30 cellular contexts compared by ENCODE assay signal in genomic region chr3:10408680-10409079, GRCh38.
DNase-seq lines count a peak whose midpoint lies in the region; ATAC-seq and TF ChIP-seq lines count a peak whose summit lies in the region.
"Had no signal": no experiment of that assay in that cellular context is flagged by ENCODE, and none has a peak within 500 bp of the region (broad histone marks: within the 10 kb centered on the region; RNA-seq: fewer than 3 reads in every experiment).

No MANE protein-coding gene starts in this region.

- ATAC-seq in HG03354 (IDR thresholded peaks at IDR 0.05; ENCODE audit: poor library complexity, severe bottlenecking, unreplicated experiment) (no peak), left colon (no peak), GM18520 (IDR thresholded peaks at IDR 0.05; ENCODE audit: unreplicated experiment) (no peak)
- ATAC-seq: activated CD8-positive, alpha-beta memory T cell treated with anti-CD3 and anti-CD28 coated beads, Interleukin-2, amount 10 ng/mL, durations not matched to agents 7 days and 5 days; foreskin keratinocyte; GM23338; heart left ventricle; mucosa of descending colon; right cardiac atrium; stimulated activated naive CD8-positive, alpha-beta T cell treated with anti-CD3 and anti-CD28 coated beads, Interleukin-15, amount 100 ng/mL, for 72 hours; T-cell had no signal

- no peak overlapping the region for H3K4me3 Mint-ChIP-seq in HFFc6
- H3K4me3 Mint-ChIP-seq: activated CD8-positive, alpha-beta memory T cell treated with anti-CD3 and anti-CD28 coated beads, Interleukin-2, amount 10 ng/mL, durations not matched to agents 7 days and 5 days; CD4-positive, CD25-positive, alpha-beta regulatory T cell; GM23338; nephron progenitor cell; stimulated activated naive CD8-positive, alpha-beta T cell treated with anti-CD3 and anti-CD28 coated beads, Interleukin-15, amount 100 ng/mL, for 72 hours; T-cell had no signal

- no peaks in the 10 kb centered on the region for H3K36me3 Mint-ChIP-seq in HFFc6 (ENCODE audit: low read depth)
- H3K36me3 Mint-ChIP-seq: activated CD8-positive, alpha-beta memory T cell treated with anti-CD3 and anti-CD28 coated beads, Interleukin-2, amount 10 ng/mL, durations not matched to agents 7 days and 5 days; CD4-positive, CD25-positive, alpha-beta regulatory T cell; T-cell had no signal

- intact Hi-C loops in left colon (cut with DNase I, micrococcal nuclease), result no loop called here

- H3K27me3 Mint-ChIP-seq in HFFc6 (ENCODE audit: insufficient read depth), result peaks cover 25% of the 10 kb centered on the region
- H3K27me3 Mint-ChIP-seq: activated CD8-positive, alpha-beta memory T cell treated with anti-CD3 and anti-CD28 coated beads, Interleukin-2, amount 10 ng/mL, durations not matched to agents 7 days and 5 days; CD4-positive, CD25-positive, alpha-beta regulatory T cell; stimulated activated naive CD8-positive, alpha-beta T cell treated with anti-CD3 and anti-CD28 coated beads, Interleukin-15, amount 100 ng/mL, for 72 hours; T-cell had no signal

- peaks cover 21% of the 10 kb centered on the region for H3K4me1 Mint-ChIP-seq in HFFc6 (ENCODE audit: low read depth)
- H3K4me1 Mint-ChIP-seq: activated CD8-positive, alpha-beta memory T cell treated with anti-CD3 and anti-CD28 coated beads, Interleukin-2, amount 10 ng/mL, durations not matched to agents 7 days and 5 days; GM23338; stimulated activated naive CD8-positive, alpha-beta T cell treated with anti-CD3 and anti-CD28 coated beads, Interleukin-15, amount 100 ng/mL, for 72 hours had no signal

- no peaks in the 10 kb centered on the region for H3K9me3 Mint-ChIP-seq in HFFc6
- H3K9me3 Mint-ChIP-seq: CD4-positive, CD25-positive, alpha-beta regulatory T cell; GM23338; nephron progenitor cell; stimulated activated naive CD8-positive, alpha-beta T cell treated with anti-CD3 and anti-CD28 coated beads, Interleukin-15, amount 100 ng/mL, for 72 hours; T-cell had no signal

- peak; percentile 36 for DNase-seq in AG08396 (ENCODE audit: low spot score)
- peak; percentile 51 for DNase-seq in HFFc6
- peak; percentile 24 for DNase-seq in astrocyte of the hippocampus (ENCODE audit: low read depth, low spot score)
- peak; percentile 27 for DNase-seq in middle frontal gyrus (ENCODE audit: extremely low spot score, low spot score)
- DNase-seq in NOMO-1 treated with dmso at 0.1 percent for 144 hours (lab: John Stamatoyannopoulos, UW; ENCODE audit: unreplicated experiment), result no peak
- DNase-seq in left colon, result no peak
- DNase-seq: 8988T; activated CD4-positive, alpha-beta T cell treated with anti-CD3 and anti-CD28 coated beads, Interleukin-2, amount 50 U/mL, for 1 hour; activated CD4-positive, CD25-positive, alpha-beta regulatory T cell; activated CD8-positive, alpha-beta memory T cell treated with anti-CD3 and anti-CD28 coated beads, Interleukin-2, amount 10 ng/mL, durations not matched to agents 7 days and 5 days; activated gamma-delta T cell treated with Interleukin-2 at 50 U/mL for 16 hours; activated T-cell treated with anti-CD3 and anti-CD28 coated beads, Interleukin-2, amount 50 U/mL, for 48 hours; CD4-positive, CD25-positive, alpha-beta regulatory T cell; cerebellar nuclear complex; foreskin keratinocyte; heart left ventricle; NCI-H1092; NCI-H1694 treated with DMSO at 0.1 percent for 48 hours; NCI-H446; NCI-H748 treated with DMSO at 0.1 percent for 48 hours; nephron progenitor cell; right cardiac atrium; RPMI8226; stimulated activated naive CD8-positive, alpha-beta T cell treated with anti-CD3 and anti-CD28 coated beads, Interleukin-15, amount 100 ng/mL, for 72 hours; T-cell; uterus had no signal

- no peak for TF ChIP-seq CTCF in HFFc6 (IDR thresholded peaks at IDR 0.05)

- H3K27ac Mint-ChIP-seq in HFFc6, result peak overlapping the region; percentile 65
- H3K27ac Mint-ChIP-seq: activated CD8-positive, alpha-beta memory T cell treated with anti-CD3 and anti-CD28 coated beads, Interleukin-2, amount 10 ng/mL, durations not matched to agents 7 days and 5 days; GM23338; T-cell had no signal

Comparison
In these comparisons a context has a peak if more than half of its experiments do, and no peak if none do; other contexts are left out.
1. DNase-seq: peak in AG08396 (single experiment), HFFc6 (single experiment), astrocyte of the hippocampus (single experiment) and middle frontal gyrus (single experiment); none in NOMO-1 treated with dmso at 0.1 percent for 144 hours (single experiment) and left colon (0 of 2).